In genomic region chr17:75036643-75037268, GRCh38 we compare ENCODE assay signal across 9 cellular contexts. TPM values are rescaled to one million over a fixed set of nuclear protein-coding genes. Genes with fewer than 3 reads are reported as not detected.
DNase-seq lines count a peak whose midpoint lies in the region; ATAC-seq and TF ChIP-seq lines count a peak whose summit lies in the region.
"Had no signal": no experiment of that assay in that cellular context is flagged by ENCODE, and none has a peak within 500 bp of the region (broad histone marks: within the 10 kb centered on the region; RNA-seq: fewer than 3 reads in every experiment).

No MANE protein-coding gene starts in this region.

- H3K4me3 ChIP-seq in DND-41 (ENCODE audit: low read depth in 1 of 2, low read length in 2 of 2), result no peak overlapping the region
- H3K4me3 ChIP-seq in right atrium auricular region, result peak overlapping the region in 1 of 2 donors; percentile 26
- H3K4me3 ChIP-seq: HAP-1 had no signal

- TF ChIP-seq CTCF in DND-41 (IDR thresholded peaks at IDR 0.05; ENCODE audit: borderline replicate concordance, extremely low read depth, low read length, poor library complexity, severe bottlenecking), result no peak
- TF ChIP-seq CTCF in right atrium auricular region (IDR thresholded peaks at IDR 0.05), result no peak
- TF ChIP-seq CTCF in GM10266 (IDR thresholded peaks at IDR 0.05; ENCODE audit: control insufficient read depth, insufficient read depth, low read depth, missing control alignments), result no peak

- ATAC-seq in DND-41 (ENCODE audit: insufficient read depth, low read depth), result peak; percentile 45; the same call in 2 of the 3 replicates
- ATAC-seq in GM18505 (IDR thresholded peaks at IDR 0.05; ENCODE audit: unreplicated experiment), result no peak

- CTCF ChIA-PET in activated naive CD4-positive, alpha-beta T cell treated with anti-CD3 and anti-CD28 coated beads for 36 hours (lab: Charles Lee), result interaction anchor here (6.9 kb wide), 1 partner anchor 76 kb away, joined by 22 read pairs; no protein-coding TSS in a partner anchor

- H3K4me1 ChIP-seq in DND-41 (ENCODE audit: insufficient read depth, low read length) (no peaks in the 10 kb centered on the region), right atrium auricular region (peaks cover 0 to 44% of the 10 kb centered on the region in 2 donors)

- peak overlapping the region; percentile 45 for H3K4me3 Mint-ChIP-seq in activated naive CD4-positive, alpha-beta T cell treated with anti-CD3 and anti-CD28 coated beads for 36 hours

- H3K27me3 Mint-ChIP-seq in activated naive CD4-positive, alpha-beta T cell treated with anti-CD3 and anti-CD28 coated beads for 36 hours (ENCODE audit: low read depth), result peaks cover 3% of the 10 kb centered on the region

- no peak overlapping the region for H2AFZ ChIP-seq in DND-41 (ENCODE audit: low read depth, low read length)

- H3K27ac ChIP-seq in DND-41 (ENCODE audit: low read length) (no peak overlapping the region), right atrium auricular region (peak overlapping the region; percentile 95 to 98)

- H3K27me3 ChIP-seq in DND-41 (ENCODE audit: insufficient read depth, low read length, poor library complexity) (no peaks in the 10 kb centered on the region), right atrium auricular region (no peaks in the 10 kb centered on the region)

- H3K9me3 Mint-ChIP-seq in activated naive CD4-positive, alpha-beta T cell treated with anti-CD3 and anti-CD28 coated beads for 36 hours, result no peaks in the 10 kb centered on the region

- H3K9ac ChIP-seq in DND-41 (ENCODE audit: low read depth, low read length), result no peak overlapping the region

- DNase-seq in DND-41, result peak; percentile 43
- DNase-seq in RPMI7951 (ENCODE audit: low read depth), result peak; percentile 94
- peak; percentile 90 for DNase-seq in activated naive CD4-positive, alpha-beta T cell treated with anti-CD3 and anti-CD28 coated beads for 36 hours
- DNase-seq in right atrium auricular region (ENCODE audit: low spot score), result peak; percentile 97
- DNase-seq in stimulated activated CD4-positive, alpha-beta T cell treated with anti-CD3 and anti-CD28 coated beads, Interleukin-12 subunit alpha, Interleukin-12 subunit beta, amount 100 ng/mL, for 4 hours, result peak; percentile 65
- no peak for DNase-seq in SKM-1 (lab: John Stamatoyannopoulos, UW; ENCODE audit: unreplicated experiment)
- DNase-seq in GM10266 (ENCODE audit: extremely low spot score), result no peak

- H3K4me2 ChIP-seq in DND-41 (ENCODE audit: insufficient read depth, low read length), result no peak overlapping the region

- no peaks in the 10 kb centered on the region for H3K79me2 ChIP-seq in DND-41 (ENCODE audit: insufficient read depth, low read length)

- peaks cover 34% of the 10 kb centered on the region for H3K36me3 ChIP-seq in DND-41 (ENCODE audit: insufficient read depth, low read length)
- peaks cover 36% of the 10 kb centered on the region for H3K36me3 ChIP-seq in right atrium auricular region

- H3K9me3 ChIP-seq in DND-41 (ENCODE audit: insufficient read depth, low read length, severe bottlenecking), result no peaks in the 10 kb centered on the region
- H3K9me3 ChIP-seq in right atrium auricular region, result no peaks in the 10 kb centered on the region
- H3K9me3 ChIP-seq: HAP-1 had no signal

- peaks cover 14% of the 10 kb centered on the region for H3K36me3 Mint-ChIP-seq in activated naive CD4-positive, alpha-beta T cell treated with anti-CD3 and anti-CD28 coated beads for 36 hours (ENCODE audit: low read depth)

- intact Hi-C loops in activated naive CD4-positive, alpha-beta T cell treated with anti-CD3 and anti-CD28 coated beads for 36 hours (cut with micrococcal nuclease), result loop anchor here (1.0 to 10.0 kb wide), 4 partner anchors 11 to 1228 kb away; partner anchors contain the start of genes GRB2, JPT1, KCTD2 and UBALD2

- peaks cover 42% of the 10 kb centered on the region for H3K4me1 Mint-ChIP-seq in activated naive CD4-positive, alpha-beta T cell treated with anti-CD3 and anti-CD28 coated beads for 36 hours (ENCODE audit: low read depth)

- no peaks in the 10 kb centered on the region for H4K20me1 ChIP-seq in DND-41 (ENCODE audit: insufficient read depth, low read length)

- peak overlapping the region; percentile 79 for H3K27ac Mint-ChIP-seq in activated naive CD4-positive, alpha-beta T cell treated with anti-CD3 and anti-CD28 coated beads for 36 hours

- TF ChIP-seq POLR2A in GM18505 (IDR thresholded peaks at IDR 0.05; ENCODE audit: borderline replicate concordance, extremely low read depth, insufficient read depth, insufficient read length), result no peak

RNA-seq across cellular contexts. Expression of gene ATP5PD, which starts 10.0 kb away (rescaled TPM):
- total RNA-seq in RPMI7951 (2014; rRNA removed; shearing (Covaris generic)), result 369 and 413 TPM in 2 replicates
- 100 to 1,000 TPM; 227 to 249 TPM for total RNA-seq in activated naive CD4-positive, alpha-beta T cell treated with anti-CD3 and anti-CD28 coated beads for 36 hours
- total RNA-seq in right atrium auricular region, result 100 to 1,000 TPM; 675 to 871 TPM

RNA-seq across cellular contexts. Expression of gene KCTD2, which starts 10.3 kb away (rescaled TPM):
- total RNA-seq in RPMI7951 (2014; rRNA removed; shearing (Covaris generic)), result 11.8 and 13.5 TPM in 2 replicates
- 10 to 100 TPM; 18.7 to 20.8 TPM for total RNA-seq in activated naive CD4-positive, alpha-beta T cell treated with anti-CD3 and anti-CD28 coated beads for 36 hours
- 10 to 100 TPM; 17.9 to 28.4 TPM for total RNA-seq in right atrium auricular region

RNA-seq across cellular contexts. Expression of gene MRPL58, which starts 24.3 kb away (rescaled TPM):
- total RNA-seq in RPMI7951 (2014; rRNA removed; shearing (Covaris generic)), result 48.8 and 69.0 TPM in 2 replicates
- total RNA-seq in activated naive CD4-positive, alpha-beta T cell treated with anti-CD3 and anti-CD28 coated beads for 36 hours, result 10 to 100 TPM; 60.6 to 64.5 TPM
- 100 to 1,000 TPM in 1 of 2 donors, 10 to 100 TPM in 1; 44.8 to 104 TPM for total RNA-seq in right atrium auricular region

RNA-seq across cellular contexts. Expression of gene CDR2L, which starts 49.3 kb away (rescaled TPM):
- total RNA-seq in RPMI7951 (2014; rRNA removed; shearing (Covaris generic)), result 8.4 and 8.9 TPM in 2 replicates
- total RNA-seq in activated naive CD4-positive, alpha-beta T cell treated with anti-CD3 and anti-CD28 coated beads for 36 hours, result under 1 TPM; 0.49 to 0.93 TPM
- 10 to 100 TPM; 13.6 to 28.8 TPM for total RNA-seq in right atrium auricular region

RNA-seq across cellular contexts. Expression of gene SLC16A5, which starts 51.0 kb away (rescaled TPM):
- 6.6 and 8.8 TPM in 2 replicates for total RNA-seq in RPMI7951 (2014; rRNA removed; shearing (Covaris generic))
- total RNA-seq in activated naive CD4-positive, alpha-beta T cell treated with anti-CD3 and anti-CD28 coated beads for 36 hours, result 1 to 10 TPM; 2.5 to 3.1 TPM
- 10 to 100 TPM; 16.5 to 34.1 TPM for total RNA-seq in right atrium auricular region

Comparison
In these comparisons a context has a peak if more than half of its experiments do, and no peak if none do; other contexts are left out.
1. DNase-seq: peak in DND-41 (single experiment), RPMI7951 (single experiment), activated naive CD4-positive, alpha-beta T cell treated with anti-CD3 and anti-CD28 coated beads for 36 hours (single experiment), right atrium auricular region (single experiment) and stimulated activated CD4-positive, alpha-beta T cell treated with anti-CD3 and anti-CD28 coated beads, Interleukin-12 subunit alpha, Interleukin-12 subunit beta, amount 100 ng/mL, for 4 hours (single experiment); none in SKM-1 (single experiment) and GM10266 (single experiment).